In the genomic region with DNA sequence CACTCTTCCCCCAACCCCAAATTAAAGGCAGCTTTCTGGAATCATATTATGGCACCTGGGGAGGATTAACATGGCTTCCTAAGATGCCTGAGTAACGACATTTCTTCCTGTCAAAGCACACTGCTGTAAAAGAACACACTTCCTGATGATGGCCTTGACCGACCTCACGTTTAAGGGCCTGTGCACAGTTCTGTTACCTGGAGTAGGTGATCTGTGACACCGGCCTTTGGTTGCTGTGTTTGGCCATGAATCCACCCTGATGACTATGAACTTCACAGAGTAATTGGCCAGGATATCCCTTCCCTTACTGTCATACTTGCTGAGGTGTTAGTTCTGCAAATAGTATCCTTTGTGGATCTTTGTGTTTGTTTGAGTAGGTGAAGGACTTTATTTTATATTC, we compare ENCODE assay signal across 22 cellular contexts. TPM values are rescaled to one million over a fixed set of nuclear protein-coding genes. Genes with fewer than 3 reads are reported as not detected.
"Had no signal": no experiment of that assay in that cellular context is flagged by ENCODE, and none has a peak within 500 bp of the region (broad histone marks: within the 10 kb centered on the region; RNA-seq: fewer than 3 reads in every experiment).

No MANE protein-coding gene starts in this region.

- H3K36me3 Mint-ChIP-seq: activated CD4-positive, alpha-beta memory T cell treated with anti-CD3 and anti-CD28 coated beads for 36 hours; activated naive CD4-positive, alpha-beta T cell treated with anti-CD3 and anti-CD28 coated beads, Interleukin-2, amount 50 U/mL, for 72 hours; natural killer cell had no signal

- DNase-seq: activated CD4-positive, alpha-beta memory T cell treated with anti-CD3 and anti-CD28 coated beads for 36 hours; activated CD4-positive, alpha-beta T cell treated with anti-CD3 and anti-CD28 coated beads for 36 hours; activated gamma-delta T cell treated with Interleukin-2 at 50 U/mL for 16 hours; activated T-cell treated with anti-CD3 and anti-CD28 coated beads for 4 hours; adrenal gland; dermis blood vessel endothelial cell; effector memory CD4-positive, alpha-beta T cell; hypothalamus; islet precursor cell; natural killer cell; pancreas; right lobe of liver; small intestine; stimulated activated CD4-positive, alpha-beta T cell treated with anti-CD3 and anti-CD28 coated beads, Interleukin-15, amount 100 ng/mL, for 24 hours; stimulated activated CD4-positive, alpha-beta T cell treated with anti-CD3 and anti-CD28 coated beads, Interleukin-2, amount 100 ng/mL, for 48 hours; stomach; trophoblast cell had no signal

- H3K27me3 ChIP-seq: adrenal gland, pancreas, right lobe of liver, stomach had no signal

- H3K4me1 Mint-ChIP-seq: activated CD4-positive, alpha-beta T cell treated with anti-CD3 and anti-CD28 coated beads for 36 hours; natural killer cell had no signal

- ATAC-seq: activated CD4-positive, alpha-beta T cell treated with anti-CD3 and anti-CD28 coated beads for 36 hours; activated naive CD4-positive, alpha-beta T cell treated with anti-CD3 and anti-CD28 coated beads, Interleukin-2, amount 50 U/mL, for 72 hours; left lobe of liver; natural killer cell; pancreas; right lobe of liver had no signal

- H3K4me3 Mint-ChIP-seq: activated CD4-positive, alpha-beta memory T cell treated with anti-CD3 and anti-CD28 coated beads for 36 hours; activated CD4-positive, alpha-beta T cell treated with anti-CD3 and anti-CD28 coated beads for 36 hours; activated T-helper 1 cell treated with anti-CD3 and anti-CD28 coated beads, Interleukin-12 subunit alpha, Interleukin-12 subunit beta, Interleukin-2, Interleukin-4 antibody, amounts not matched to agents 30 ng/mL and 10 ng/mL and 1 ng/mL, durations not matched to agents 14 hours and 24 hours and 36 hours; natural killer cell had no signal

- H3K36me3 ChIP-seq: adrenal gland, neutrophil, pancreas, right lobe of liver, stomach had no signal

- H3K27ac Mint-ChIP-seq: activated CD4-positive, alpha-beta memory T cell treated with anti-CD3 and anti-CD28 coated beads for 36 hours; activated CD4-positive, alpha-beta T cell treated with anti-CD3 and anti-CD28 coated beads for 36 hours; activated naive CD4-positive, alpha-beta T cell treated with anti-CD3 and anti-CD28 coated beads, Interleukin-2, amount 50 U/mL, for 72 hours; activated T-helper 1 cell treated with anti-CD3 and anti-CD28 coated beads, Interleukin-12 subunit alpha, Interleukin-12 subunit beta, Interleukin-2, Interleukin-4 antibody, amounts not matched to agents 30 ng/mL and 10 ng/mL and 1 ng/mL, durations not matched to agents 14 hours and 24 hours and 36 hours; natural killer cell had no signal

- H3K4me1 ChIP-seq: pancreas, right lobe of liver had no signal

- H3K9me3 Mint-ChIP-seq: activated naive CD4-positive, alpha-beta T cell treated with anti-CD3 and anti-CD28 coated beads, Interleukin-2, amount 50 U/mL, for 72 hours; activated T-helper 1 cell treated with anti-CD3 and anti-CD28 coated beads, Interleukin-12 subunit alpha, Interleukin-12 subunit beta, Interleukin-2, Interleukin-4 antibody, amounts not matched to agents 30 ng/mL and 10 ng/mL and 1 ng/mL, durations not matched to agents 14 hours and 24 hours and 36 hours; natural killer cell had no signal

- H3K4me3 ChIP-seq: adrenal gland, pancreas, right lobe of liver, stomach had no signal

- H3K27me3 Mint-ChIP-seq: activated CD4-positive, alpha-beta memory T cell treated with anti-CD3 and anti-CD28 coated beads for 36 hours; activated CD4-positive, alpha-beta T cell treated with anti-CD3 and anti-CD28 coated beads for 36 hours had no signal

- H3K9me3 ChIP-seq: adrenal gland, neutrophil, pancreas, right lobe of liver, stomach had no signal

- H3K27ac ChIP-seq: adrenal gland, neutrophil, pancreas, right lobe of liver, stomach had no signal

RNA-seq across cellular contexts. Expression of gene PLCB4, which starts 45.8 kb away (rescaled TPM):
- total RNA-seq: activated CD4-positive, alpha-beta memory T cell treated with anti-CD3 and anti-CD28 coated beads for 36 hours; activated naive CD4-positive, alpha-beta T cell treated with anti-CD3 and anti-CD28 coated beads, Interleukin-2, amount 50 U/mL, for 72 hours; activated T-helper 1 cell treated with anti-CD3 and anti-CD28 coated beads, Interleukin-12 subunit alpha, Interleukin-12 subunit beta, Interleukin-2, Interleukin-4 antibody, amounts not matched to agents 30 ng/mL and 10 ng/mL and 1 ng/mL, durations not matched to agents 14 hours and 24 hours and 36 hours; T-helper 2 cell treated with Interferon-gamma antibody and Interleukin-4, amounts not matched to agents 100 ng/mL and 5 ng/mL, for 36 hours had no signal
